20 cellular contexts compared by ENCODE assay signal in the genomic region with DNA sequence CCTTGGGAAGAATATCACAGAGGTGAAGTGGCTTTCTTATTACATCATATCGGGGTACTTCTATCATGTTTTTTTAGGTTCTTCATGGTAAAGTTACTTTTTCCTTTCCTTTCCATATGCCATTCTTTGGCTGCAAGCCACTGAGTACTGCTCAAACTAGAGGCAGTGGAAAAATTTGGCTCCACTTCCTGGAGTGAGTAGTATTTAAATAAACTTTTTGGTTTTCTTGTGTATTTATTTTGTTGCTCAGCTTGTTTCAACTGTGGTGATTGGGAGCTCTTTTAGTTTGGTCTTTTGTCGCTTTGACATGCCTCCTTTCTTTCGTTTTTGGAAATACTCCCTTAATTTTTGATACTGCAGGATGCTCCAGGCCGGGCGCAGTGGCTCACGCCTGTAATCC.
"Had no signal": no experiment of that assay in that cellular context is flagged by ENCODE, and none has a peak within 500 bp of the region (broad histone marks: within the 10 kb centered on the region; RNA-seq: fewer than 3 reads in every experiment).

No MANE protein-coding gene starts in this region.

- H3K4me1 Mint-ChIP-seq: activated CD4-positive, alpha-beta memory T cell treated with anti-CD3 and anti-CD28 coated beads, Interleukin-2, amount 10 ng/mL, durations not matched to agents 7 days and 5 days; activated naive CD8-positive, alpha-beta T cell treated with anti-CD3 and anti-CD28 coated beads, Interleukin-2, amount 10 ng/mL, durations not matched to agents 7 days and 5 days; activated T-helper 17 cell treated with anti-CD3 and anti-CD28 coated beads, Interleukin-2, amount 50 U/mL, for 72 hours; T-cell had no signal

- DNase-seq: activated B cell treated with CpG ODN at 0.5 μM for 24 hours; activated CD4-positive, alpha-beta memory T cell treated with anti-CD3 and anti-CD28 coated beads, Interleukin-2, amount 10 ng/mL, durations not matched to agents 7 days and 5 days; activated CD4-positive, alpha-beta T cell treated with anti-CD3 and anti-CD28 coated beads for 4 hours; activated naive CD4-positive, alpha-beta T cell treated with Interleukin-2 at 50 U/mL for 16 hours; activated naive CD8-positive, alpha-beta T cell treated with anti-CD3 and anti-CD28 coated beads, Interleukin-2, amount 10 ng/mL, durations not matched to agents 7 days and 5 days; activated T-cell treated with anti-CD3 and anti-CD28 coated beads, Interleukin-2, amount 50 U/mL, for 1 hour; cerebellar nuclear complex; effector memory CD4-positive, alpha-beta T cell; kidney; left lung; mammary epithelial cell; occipital lobe; stimulated activated CD4-positive, alpha-beta T cell treated with anti-CD3 and anti-CD28 coated beads, Interleukin-1b, Interleukin-23, amount 100 ng/mL, for 48 hours; stimulated activated CD8-positive, alpha-beta memory T cell treated with anti-CD3 and anti-CD28 coated beads, Interleukin-4, amount 100 ng/mL, for 48 hours; stimulated activated naive CD4-positive, alpha-beta T cell treated with Interleukin-2 at 50 U/mL for 16 hours; T-cell; thyroid gland had no signal

- H3K4me1 ChIP-seq: esophagus muscularis mucosa, left lung, thyroid gland had no signal

- H3K27me3 Mint-ChIP-seq: activated B cell treated with CpG ODN at 0.5 μM for 24 hours; activated CD4-positive, alpha-beta memory T cell treated with anti-CD3 and anti-CD28 coated beads, Interleukin-2, amount 10 ng/mL, durations not matched to agents 7 days and 5 days; activated naive CD8-positive, alpha-beta T cell treated with anti-CD3 and anti-CD28 coated beads, Interleukin-2, amount 10 ng/mL, durations not matched to agents 7 days and 5 days; activated T-helper 17 cell treated with anti-CD3 and anti-CD28 coated beads, Interleukin-2, amount 50 U/mL, for 72 hours; progenitor cell of endocrine pancreas; T-cell had no signal

- H3K4me3 Mint-ChIP-seq: activated B cell treated with CpG ODN at 0.5 μM for 24 hours; activated CD4-positive, alpha-beta memory T cell treated with anti-CD3 and anti-CD28 coated beads, Interleukin-2, amount 10 ng/mL, durations not matched to agents 7 days and 5 days; activated naive CD8-positive, alpha-beta T cell treated with anti-CD3 and anti-CD28 coated beads, Interleukin-2, amount 10 ng/mL, durations not matched to agents 7 days and 5 days; activated T-helper 17 cell treated with anti-CD3 and anti-CD28 coated beads, Interleukin-2, amount 50 U/mL, for 72 hours; T-cell had no signal

- ATAC-seq: activated T-helper 17 cell treated with anti-CD3 and anti-CD28 coated beads, Interleukin-2, amount 50 U/mL, for 72 hours; left lung; T-cell had no signal

- H3K27me3 ChIP-seq: esophagus muscularis mucosa, left lung, thyroid gland had no signal

- H3K4me3 ChIP-seq: esophagus muscularis mucosa, left lung, thyroid gland had no signal

- H3K27ac ChIP-seq: esophagus muscularis mucosa, left lung, thyroid gland had no signal

- H3K9me3 ChIP-seq: esophagus muscularis mucosa, thyroid gland had no signal

- H3K27ac Mint-ChIP-seq: activated B cell treated with CpG ODN at 0.5 μM for 24 hours; activated CD4-positive, alpha-beta memory T cell treated with anti-CD3 and anti-CD28 coated beads, Interleukin-2, amount 10 ng/mL, durations not matched to agents 7 days and 5 days; activated naive CD8-positive, alpha-beta T cell treated with anti-CD3 and anti-CD28 coated beads, Interleukin-2, amount 10 ng/mL, durations not matched to agents 7 days and 5 days; activated T-helper 17 cell treated with anti-CD3 and anti-CD28 coated beads, Interleukin-2, amount 50 U/mL, for 72 hours; progenitor cell of endocrine pancreas; T-cell had no signal
